In the genomic region with DNA sequence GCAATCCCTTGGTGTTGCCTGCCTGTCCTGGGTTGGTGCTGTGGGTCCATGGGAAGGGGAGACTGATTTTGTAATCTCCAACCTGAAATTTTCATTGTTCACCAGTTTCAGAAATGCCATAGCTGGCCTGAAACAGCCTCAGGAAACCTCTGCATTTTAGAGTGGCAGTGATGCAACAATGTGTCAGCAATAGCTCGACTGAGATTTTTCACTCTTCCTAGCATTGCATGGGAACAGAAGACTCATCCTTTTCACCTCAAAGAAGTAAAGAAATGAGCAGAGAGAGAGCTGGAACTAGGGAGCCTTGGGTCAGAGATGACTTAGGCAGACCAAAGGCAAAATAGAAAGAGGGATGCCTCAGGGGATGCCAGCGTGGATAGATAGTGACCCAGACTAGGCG, we compare ENCODE assay signal across 23 cellular contexts. TPM values are rescaled to one million over a fixed set of nuclear protein-coding genes. Genes with fewer than 3 reads are reported as not detected.
A peak's percentile ranks its signal among the peaks of the same experiment; 100 is the strongest.
DNase-seq lines count a peak whose midpoint lies in the region; ATAC-seq and TF ChIP-seq lines count a peak whose summit lies in the region.
"Had no signal": no experiment of that assay in that cellular context is flagged by ENCODE, and none has a peak within 500 bp of the region (broad histone marks: within the 10 kb centered on the region; RNA-seq: fewer than 3 reads in every experiment).

No MANE protein-coding gene starts in this region.

- H3K9me3 ChIP-seq in vagina, result no peaks in the 10 kb centered on the region
- H3K9me3 ChIP-seq: psoas muscle, SJSA1, spleen, thoracic aorta had no signal

- TF ChIP-seq POLR2A in vagina (IDR thresholded peaks at IDR 0.05), result no peak

- H3K36me3 ChIP-seq in vagina, result no peaks in the 10 kb centered on the region
- H3K36me3 ChIP-seq: BLaER1, SJSA1, spleen, thoracic aorta had no signal

- H3K27me3 ChIP-seq in vagina, result no peaks in the 10 kb centered on the region
- H3K27me3 ChIP-seq: BLaER1, SJSA1 had no signal

- H3K4me3 Mint-ChIP-seq in chondrocyte (ENCODE audit: unreplicated experiment), result no peak overlapping the region
- H3K4me3 Mint-ChIP-seq: activated naive CD8-positive, alpha-beta T cell treated with anti-CD3 and anti-CD28 coated beads, Interleukin-2, amount 50 U/mL, for 24 hours; H9; T-helper 2 cell treated with Interferon-gamma antibody and Interleukin-4, amounts not matched to agents 5 μg/mL and 100 μg/mL, for 36 hours had no signal

- no peaks in the 10 kb centered on the region for H3K36me3 Mint-ChIP-seq in chondrocyte (ENCODE audit: low read depth)

- H3K4me1 ChIP-seq in vagina, result peaks cover 12% of the 10 kb centered on the region
- H3K4me1 ChIP-seq: psoas muscle had no signal

- H3K9me3 Mint-ChIP-seq in chondrocyte (ENCODE audit: low read depth), result no peaks in the 10 kb centered on the region
- H3K9me3 Mint-ChIP-seq: activated naive CD8-positive, alpha-beta T cell treated with anti-CD3 and anti-CD28 coated beads, Interleukin-2, amount 50 U/mL, for 24 hours had no signal

- no peak overlapping the region for H3K27ac ChIP-seq in vagina
- H3K27ac ChIP-seq: BLaER1, HL-60, psoas muscle, SJSA1, thoracic aorta had no signal

- intact Hi-C loops in vagina (cut with DNase I), result no loop called here

- no peaks in the 10 kb centered on the region for H3K27me3 Mint-ChIP-seq in chondrocyte (ENCODE audit: low read depth)

- TF ChIP-seq CTCF in chondrocyte (IDR thresholded peaks at IDR 0.05), result no peak
- no peak for TF ChIP-seq CTCF in vagina (IDR thresholded peaks at IDR 0.05)

- H3K4me3 ChIP-seq in vagina, result no peak overlapping the region
- H3K4me3 ChIP-seq: BLaER1, psoas muscle, SJSA1, spleen, thoracic aorta had no signal

- DNase-seq in GM04503 (ENCODE audit: low read depth) (peak; percentile 45), M059J (ENCODE audit: low read depth) (peak; percentile 58), chondrocyte (ENCODE audit: low spot score) (no peak), kidney tubule cell (ENCODE audit: low spot score) (peak; percentile 9), vagina (ENCODE audit: extremely low spot score in 2 of 2) (no peak), NCI-H187 treated with DMSO at 0.1 percent for 48 hours (lab: John Stamatoyannopoulos, UW) (no peak)
- DNase-seq in stimulated activated naive CD4-positive, alpha-beta T cell treated with Interleukin-2 at 50 U/mL for 16 hours (lab: John Stamatoyannopoulos, UW), result no peak
- DNase-seq: activated CD4-positive, CD25-positive, alpha-beta regulatory T cell; activated naive CD8-positive, alpha-beta T cell treated with anti-CD3 and anti-CD28 coated beads, Interleukin-2, amount 50 U/mL, for 24 hours; central memory CD4-positive, alpha-beta T cell; DMS 273 treated with DMSO at 0.1 percent for 48 hours; H9; left colon; NCI-H1105 treated with DMSO at 0.1 percent for 48 hours; NCI-H526 treated with DMSO at 0.1 percent for 48 hours; psoas muscle; spleen had no signal

- ATAC-seq in GM21526 (IDR thresholded peaks at IDR 0.05; ENCODE audit: low FRiP score, unreplicated experiment), result no peak
- ATAC-seq: activated naive CD8-positive, alpha-beta T cell treated with anti-CD3 and anti-CD28 coated beads, Interleukin-2, amount 50 U/mL, for 24 hours; left colon; psoas muscle had no signal

- H3K27ac Mint-ChIP-seq in chondrocyte (ENCODE audit: unreplicated experiment), result peak overlapping the region; percentile 43
- H3K27ac Mint-ChIP-seq: activated naive CD8-positive, alpha-beta T cell treated with anti-CD3 and anti-CD28 coated beads, Interleukin-2, amount 50 U/mL, for 24 hours; H9; T-helper 2 cell treated with Interferon-gamma antibody and Interleukin-4, amounts not matched to agents 5 μg/mL and 100 μg/mL, for 36 hours had no signal

- peaks cover 44% of the 10 kb centered on the region for H3K4me1 Mint-ChIP-seq in chondrocyte (ENCODE audit: low read depth)
- H3K4me1 Mint-ChIP-seq: activated naive CD8-positive, alpha-beta T cell treated with anti-CD3 and anti-CD28 coated beads, Interleukin-2, amount 50 U/mL, for 24 hours had no signal

RNA-seq across cellular contexts. Expression of a gene that starts 23.7 kb away (rescaled TPM):
- 124 and 158 TPM in 2 replicates for total RNA-seq in M059J (2014; rRNA removed; shearing (Covaris generic))
- total RNA-seq in chondrocyte (21.1 to 34.4 TPM (median 25.7 TPM) in 3 replicates), vagina (16.9 TPM)

Comparison
In these comparisons a context has a peak if more than half of its experiments do, and no peak if none do; other contexts are left out.
1. DNase-seq: peak in GM04503 (single experiment), M059J (single experiment) and kidney tubule cell (single experiment); none in chondrocyte (single experiment), stimulated activated naive CD4-positive, alpha-beta T cell treated with Interleukin-2 at 50 U/mL for 16 hours (single experiment), vagina (0 of 2) and NCI-H187 treated with DMSO at 0.1 percent for 48 hours (single experiment).